In genomic region chr6:3244003-3244831, GRCh38 we compare ENCODE assay signal across 26 cellular contexts. TPM values are rescaled to one million over a fixed set of nuclear protein-coding genes. Genes with fewer than 3 reads are reported as not detected.
"Had no signal": no experiment of that assay in that cellular context is flagged by ENCODE, and none has a peak within 500 bp of the region (broad histone marks: within the 10 kb centered on the region; RNA-seq: fewer than 3 reads in every experiment).

No MANE protein-coding gene starts in this region.

- H3K27me3 ChIP-seq: adrenal gland, brain microvascular endothelial cell, dorsolateral prefrontal cortex, gastroesophageal sphincter, hepatocyte, right atrium auricular region, testis had no signal

- H3K4me3 ChIP-seq: adrenal gland, coronary artery, dorsolateral prefrontal cortex, gastroesophageal sphincter, hepatocyte, right atrium auricular region, testis, transverse colon had no signal

- DNase-seq: activated CD4-positive, alpha-beta T cell treated with anti-CD3 and anti-CD28 coated beads for 48 hours; activated CD4-positive, alpha-beta T cell treated with anti-CD3 and anti-CD28 coated beads, Interleukin-2, amount 50 U/mL, for 48 hours; activated CD8-positive, alpha-beta memory T cell treated with anti-CD3 and anti-CD28 coated beads, Interleukin-2, amount 50 U/mL, for 4 hours; activated effector memory CD4-positive, alpha-beta T cell treated with anti-CD3 and anti-CD28 coated beads, Interleukin-2, amount 50 U/mL, for 16 hours; activated naive CD4-positive, alpha-beta T cell treated with anti-CD3 and anti-CD28 coated beads for 36 hours; activated naive CD8-positive, alpha-beta T cell treated with anti-CD3 and anti-CD28 coated beads for 36 hours; activated T-cell treated with anti-CD3 and anti-CD28 coated beads, Interleukin-2, amount 50 U/mL, for 1 hour; aorta; brain microvascular endothelial cell; dorsolateral prefrontal cortex; effector memory CD8-positive, alpha-beta T cell; islet precursor cell; left ventricle myocardium superior; naive B cell; nucleus accumbens; stimulated activated CD4-positive, alpha-beta T cell treated with anti-CD3 and anti-CD28 coated beads, Interleukin-2, amount 100 ng/mL, for 48 hours; stimulated activated naive CD8-positive, alpha-beta T cell treated with anti-CD3 and anti-CD28 coated beads, Interleukin-15, Interleukin-2, amounts not matched to agents 100 U/mL and 50 U/mL, for 24 hours; testis; transverse colon had no signal

- H3K27ac ChIP-seq: adrenal gland, brain microvascular endothelial cell, coronary artery, gastroesophageal sphincter, hepatocyte, parathyroid adenoma, right atrium auricular region, testis, transverse colon had no signal

- ATAC-seq: effector memory CD8-positive, alpha-beta T cell; gastroesophageal sphincter; left ventricle myocardium superior; stimulated activated naive CD8-positive, alpha-beta T cell treated with anti-CD3 and anti-CD28 coated beads, Interleukin-15, Interleukin-2, amounts not matched to agents 100 U/mL and 50 U/mL, for 24 hours had no signal

- H3K36me3 ChIP-seq: adrenal gland, brain microvascular endothelial cell, gastroesophageal sphincter, right atrium auricular region, transverse colon had no signal

- H3K9me3 ChIP-seq: adrenal gland, gastroesophageal sphincter, right atrium auricular region, testis, transverse colon had no signal

- H3K4me1 ChIP-seq: parathyroid adenoma, right atrium auricular region had no signal

RNA-seq across cellular contexts. Expression of gene TUBB2B, which starts 16.8 kb away (rescaled TPM):
- total RNA-seq: activated CD8-positive, alpha-beta memory T cell treated with anti-CD3 and anti-CD28 coated beads for 36 hours had no signal
